8 cellular contexts compared by ENCODE assay signal in the genomic region with DNA sequence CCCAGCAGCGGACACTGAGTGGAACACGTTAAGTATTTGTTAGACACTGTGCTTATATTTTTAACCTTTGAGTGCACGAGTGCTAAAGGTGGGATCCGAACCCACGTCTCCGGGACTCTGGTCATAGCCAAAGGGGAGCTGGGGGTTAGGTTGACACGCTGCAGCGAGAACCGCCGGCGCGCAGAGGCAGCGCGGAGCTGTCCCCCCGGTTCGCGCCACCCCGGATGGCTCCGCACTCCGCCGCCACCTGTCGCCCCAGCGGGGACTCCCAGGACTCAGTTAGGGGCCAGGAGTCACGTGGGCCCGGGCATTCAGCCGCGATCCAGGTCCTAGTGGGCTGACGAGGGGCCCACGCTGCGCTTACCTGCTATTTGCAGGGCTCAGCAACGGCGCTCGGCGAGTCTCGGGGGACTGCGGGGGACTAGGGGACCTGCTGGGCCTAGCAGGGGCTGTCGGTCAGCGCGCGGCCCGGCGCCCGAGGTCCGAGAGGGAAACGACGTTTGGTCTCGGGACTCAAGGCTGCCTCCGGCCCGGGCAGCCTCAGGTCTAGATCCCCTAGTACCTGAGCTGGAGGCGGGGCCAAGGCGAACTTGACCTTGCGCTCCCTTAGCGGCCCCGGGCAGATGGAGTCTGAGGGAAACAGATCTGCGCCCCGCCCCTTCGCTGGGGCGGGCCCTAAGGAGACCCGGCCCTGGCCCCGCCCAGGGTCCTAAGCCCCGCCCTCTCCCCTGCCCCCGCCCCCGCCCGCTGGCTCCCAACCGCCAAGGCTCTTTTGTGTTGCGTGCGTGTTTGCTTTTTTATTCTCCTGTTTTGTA. TPM values are rescaled to one million over a fixed set of nuclear protein-coding genes. Genes with fewer than 3 reads are reported as not detected.
DNase-seq lines count a peak whose midpoint lies in the region; ATAC-seq and TF ChIP-seq lines count a peak whose summit lies in the region.

A gene (minus strand): TSS at position 632 of the 815 bp plus-strand sequence. CDS start 50,248 bp downstream, outside the sequence.

- H3K4me3 Mint-ChIP-seq in IgD-negative memory B cell, result peak within 1 kb of the TSS; percentile 82 to 93 (median 88)
- H3K4me3 Mint-ChIP-seq in activated naive CD8-positive, alpha-beta T cell treated with anti-CD3 and anti-CD28 coated beads for 36 hours, result peak within 1 kb of the TSS; percentile 79

- WGBS in heart left ventricle, 4 donors, result 2% methylated on average over 27 to 67 of the region's 67 CpGs
- no CpG with 5 or more reads among the region's 67 CpGs for WGBS in trophoblast cell (ENCODE audit: extremely low coverage, insufficient coverage, insufficient read length)
- 2 to 5% methylated on average over 20 to 21 of the region's 67 CpGs for WGBS in thyroid gland, 2 donors

- H4K91ac ChIP-seq in trophoblast cell (ENCODE audit: low read depth, low read length), result no peak within 1 kb of the TSS

- H3K36me3 Mint-ChIP-seq in IgD-negative memory B cell, result no peaks in the 10 kb centered on the region
- H3K36me3 Mint-ChIP-seq in activated naive CD8-positive, alpha-beta T cell treated with anti-CD3 and anti-CD28 coated beads for 36 hours, result peaks cover 2% of the 10 kb centered on the region

- TF ChIP-seq CTCF in heart left ventricle (IDR thresholded peaks at IDR 0.05), result peak in 3 of 12 donors; percentile 16 to 32 (median 30)
- TF ChIP-seq CTCF in thyroid gland (IDR thresholded peaks at IDR 0.05), result peak in 2 of 6 experiments; percentile 22 to 32

- TF ChIP-seq POLR2A in heart left ventricle (IDR thresholded peaks at IDR 0.05) (peak in 1 of 2 donors; percentile 27), thyroid gland (IDR thresholded peaks at IDR 0.05) (peak in 1 of 2 donors; percentile 61)

- peaks cover 1% of the 10 kb centered on the region for H3K27me3 Mint-ChIP-seq in IgD-negative memory B cell
- peaks cover 4% of the 10 kb centered on the region for H3K27me3 Mint-ChIP-seq in activated naive CD8-positive, alpha-beta T cell treated with anti-CD3 and anti-CD28 coated beads for 36 hours

- no peak within 1 kb of the TSS for H3K23ac ChIP-seq in trophoblast cell (ENCODE audit: low read length)

- no peaks in the 10 kb centered on the region for H3K9me3 Mint-ChIP-seq in IgD-negative memory B cell
- H3K9me3 Mint-ChIP-seq in activated naive CD8-positive, alpha-beta T cell treated with anti-CD3 and anti-CD28 coated beads for 36 hours, result no peaks in the 10 kb centered on the region

- H2AK5ac ChIP-seq in trophoblast cell (ENCODE audit: low read length), result no peak within 1 kb of the TSS

- H3K27me3 ChIP-seq in heart left ventricle (no peaks in the 10 kb centered on the region), trophoblast cell (ENCODE audit: insufficient read depth, low read length) (peaks cover 4% of the 10 kb centered on the region), thyroid gland (no peaks in the 10 kb centered on the region)

- no peak within 1 kb of the TSS for H3K4ac ChIP-seq in trophoblast cell (ENCODE audit: low read depth, low read length)

- DNase-seq in D341Med (ENCODE audit: low spot score), result peak; percentile 91
- DNase-seq in SHP77 (lab: John Stamatoyannopoulos, UW), result peak; percentile 69 to 78
- peak; percentile 82 for DNase-seq in activated naive CD8-positive, alpha-beta T cell treated with anti-CD3 and anti-CD28 coated beads for 36 hours
- peak; percentile 86 to 92 (median 88) for DNase-seq in heart left ventricle
- peak; percentile 64 to 75 for DNase-seq in trophoblast cell
- peak; percentile 83 to 92 for DNase-seq in thyroid gland

- no peaks in the 10 kb centered on the region for H3K79me1 ChIP-seq in trophoblast cell (ENCODE audit: low read length)

- H3K79me2 ChIP-seq in trophoblast cell (ENCODE audit: control insufficient read depth, insufficient read depth, low read length, poor library complexity), result no peaks in the 10 kb centered on the region

- intact Hi-C loops in heart left ventricle (cut with DNase I) (loop anchor here in 1 of 10 donors (10.0 kb wide), 1 partner anchor 143 kb away; a partner anchor contains a TSS), thyroid gland (cut with DNase I) (no loop called here)

- H3K4me1 ChIP-seq in heart left ventricle, result peaks cover 0 to 17% (median 6%) of the 10 kb centered on the region in 12 donors
- H3K4me1 ChIP-seq in trophoblast cell (ENCODE audit: control insufficient read depth in 1 of 2, insufficient read depth in 2 of 2, low read length in 2 of 2), result peaks cover 1 to 5% of the 10 kb centered on the region in 2 experiments
- peaks cover 5 to 7% of the 10 kb centered on the region in 2 donors for H3K4me1 ChIP-seq in thyroid gland

- H3K27ac Mint-ChIP-seq in IgD-negative memory B cell, result peak within 1 kb of the TSS in 1 of 3 donors; percentile 56
- H3K27ac Mint-ChIP-seq in activated naive CD8-positive, alpha-beta T cell treated with anti-CD3 and anti-CD28 coated beads for 36 hours, result no peak within 1 kb of the TSS

- no peak within 1 kb of the TSS for H3K14ac ChIP-seq in trophoblast cell (ENCODE audit: low read length)

- H4K8ac ChIP-seq in trophoblast cell (ENCODE audit: low read depth, low read length), result no peak within 1 kb of the TSS

- ATAC-seq in GM21528 (IDR thresholded peaks at IDR 0.05; ENCODE audit: low FRiP score, unreplicated experiment), result peak; percentile 98
- peak; percentile 99 to 100 (median 100) for ATAC-seq in heart left ventricle

- no peak within 1 kb of the TSS for H3K9ac ChIP-seq in trophoblast cell (ENCODE audit: low read length)

- H2BK120ac ChIP-seq in trophoblast cell (ENCODE audit: insufficient read depth, low read length, poor library complexity), result no peak within 1 kb of the TSS

- H2BK5ac ChIP-seq in trophoblast cell (ENCODE audit: low read depth, low read length, poor library complexity), result no peak within 1 kb of the TSS

- no peak within 1 kb of the TSS for H3K18ac ChIP-seq in trophoblast cell (ENCODE audit: low read length)

- H3K36me3 ChIP-seq in heart left ventricle (no peaks in the 10 kb centered on the region), trophoblast cell (ENCODE audit: control insufficient read depth in 1 of 2, insufficient read depth in 2 of 2, low read length in 2 of 2) (no peaks in the 10 kb centered on the region), thyroid gland (no peaks in the 10 kb centered on the region)

- H3K4me1 Mint-ChIP-seq in IgD-negative memory B cell, result peaks cover 4 to 7% (median 5%) of the 10 kb centered on the region in 3 donors
- peaks cover 11% of the 10 kb centered on the region for H3K4me1 Mint-ChIP-seq in activated naive CD8-positive, alpha-beta T cell treated with anti-CD3 and anti-CD28 coated beads for 36 hours

- H3K27ac ChIP-seq in heart left ventricle, result peak within 1 kb of the TSS in 11 of 12 donors; percentile 6 to 84 (median 69)
- no peak within 1 kb of the TSS for H3K27ac ChIP-seq in trophoblast cell (ENCODE audit: low read depth, low read length)
- H3K27ac ChIP-seq in thyroid gland, result peak within 1 kb of the TSS; percentile 19 to 62 (median 27)

- no peaks in the 10 kb centered on the region for H3K9me3 ChIP-seq in heart left ventricle
- peaks cover 3% of the 10 kb centered on the region for H3K9me3 ChIP-seq in trophoblast cell (ENCODE audit: insufficient read depth, low read depth, low read length)
- H3K9me3 ChIP-seq in thyroid gland, result no peaks in the 10 kb centered on the region

- no peak within 1 kb of the TSS for H2BK12ac ChIP-seq in trophoblast cell (ENCODE audit: low read length)

- H3K4me3 ChIP-seq in heart left ventricle (peak within 1 kb of the TSS; percentile 39 to 90 (median 74)), trophoblast cell (ENCODE audit: low read depth, low read length) (peak within 1 kb of the TSS; percentile 71), thyroid gland (replicated peaks in 1 of 3) (peak within 1 kb of the TSS; percentile 69 to 97 (median 70))

- H2AFZ ChIP-seq in trophoblast cell (ENCODE audit: insufficient read depth, low read length, poor library complexity), result peak within 1 kb of the TSS; percentile 87

- H3K4me2 ChIP-seq in trophoblast cell (ENCODE audit: low read length), result peak within 1 kb of the TSS; percentile 85

- no peak within 1 kb of the TSS for H4K12ac ChIP-seq in trophoblast cell (ENCODE audit: low read depth, low read length)

RNA-seq across cellular contexts. Expression of the gene that starts here (rescaled TPM):
- polyA plus RNA-seq in IgD-negative memory B cell (0.89 TPM), heart left ventricle (1 to 10 TPM; 6.8 to 8.6 TPM)
- total RNA-seq in activated naive CD8-positive, alpha-beta T cell treated with anti-CD3 and anti-CD28 coated beads for 36 hours, result 1 to 10 TPM; 3.6 to 5.5 TPM
- total RNA-seq in heart left ventricle (10 to 100 TPM in 6 of 9 donors, 1 to 10 TPM in 3; 6.5 to 15.4 (median 11.6) TPM), thyroid gland (10 to 100 TPM; 10.3 to 16.5 (median 12.6) TPM)
- 0.08 and 0.19 TPM in 2 replicates for polyA plus RNA-seq in trophoblast cell (2013)
